In the genomic region with DNA sequence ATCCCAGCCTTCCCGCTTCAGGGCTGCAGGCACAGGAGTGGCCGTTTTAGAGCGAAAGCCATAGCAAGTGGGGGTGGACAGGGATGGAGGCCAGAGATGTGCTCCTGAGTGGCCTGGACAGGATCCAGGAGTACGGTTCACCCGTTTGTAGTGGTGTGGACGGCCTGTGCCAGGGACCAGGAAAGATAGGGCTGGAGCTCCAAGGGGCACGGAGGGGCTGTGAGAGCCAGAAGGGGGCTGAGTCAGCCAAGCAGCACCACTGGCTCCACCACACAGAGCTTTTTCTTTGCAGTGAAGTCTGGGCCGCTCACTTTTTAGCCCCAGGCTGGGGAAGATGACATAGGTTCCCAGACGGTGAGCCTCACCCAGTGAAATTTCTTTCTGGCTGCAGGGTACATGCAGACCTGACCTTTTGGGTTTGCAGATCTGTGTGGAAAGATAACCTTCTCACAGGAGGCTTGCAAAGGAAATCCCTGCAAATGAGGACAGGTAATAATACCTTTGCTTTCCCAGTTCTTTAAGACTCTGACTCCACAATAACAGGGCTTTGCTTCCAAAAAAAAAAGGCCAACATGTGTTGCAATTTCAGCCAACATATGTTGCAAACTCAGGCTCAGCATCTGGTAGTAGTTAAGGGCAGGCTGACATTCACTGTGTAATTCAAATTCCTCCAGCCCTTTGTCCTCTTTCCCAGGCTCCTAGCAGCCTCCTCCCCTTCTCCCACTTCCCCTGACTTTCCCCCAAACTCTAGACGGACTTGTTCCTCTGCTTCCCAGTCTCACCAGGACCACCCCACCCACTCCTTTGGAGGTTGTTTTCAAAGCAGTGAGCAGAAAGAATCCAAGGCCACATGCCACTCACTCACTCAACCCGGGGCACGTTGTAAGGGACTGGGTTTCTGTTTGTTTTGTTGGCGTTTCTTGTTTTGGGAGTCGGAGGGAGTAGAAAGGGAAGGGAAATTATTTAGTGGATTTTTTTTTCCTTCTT, we compare ENCODE assay signal across 8 cellular contexts. TPM values are rescaled to one million over a fixed set of nuclear protein-coding genes. Genes with fewer than 3 reads are reported as not detected.
DNase-seq lines count a peak whose midpoint lies in the region; ATAC-seq and TF ChIP-seq lines count a peak whose summit lies in the region.

No MANE protein-coding gene starts in this region.

- peak overlapping the region; percentile 5; the same call in 1 of the 2 replicates for H3K9ac ChIP-seq in iPS-20b (ENCODE audit: low read depth, low read length)
- H3K9ac ChIP-seq in Karpas-422 (ENCODE audit: low read length), result no peak overlapping the region

- no peaks in the 10 kb centered on the region for H3K9me2 ChIP-seq in Karpas-422 (replicated peaks; ENCODE audit: insufficient read depth, low read length)

- H3K4me1 ChIP-seq in body of pancreas (peaks cover 33% of the 10 kb centered on the region), iPS-20b (ENCODE audit: insufficient read depth, low read length) (peaks cover 7% of the 10 kb centered on the region; the same call in 1 of the 2 replicates), Karpas-422 (ENCODE audit: low read length) (peaks cover under 1% of the 10 kb centered on the region; the same call in 1 of the 2 replicates)

- peak in 1 of 3 donors; percentile 17 for TF ChIP-seq POLR2A in body of pancreas (IDR thresholded peaks at IDR 0.05)

- no peak overlapping the region for H2AFZ ChIP-seq in Karpas-422 (ENCODE audit: low read length)

- no peaks in the 10 kb centered on the region for H3K36me3 ChIP-seq in body of pancreas (replicated peaks in 1 of 2; ENCODE audit: insufficient read depth in 1 of 2, low read depth in 2 of 2)
- no peaks in the 10 kb centered on the region for H3K36me3 ChIP-seq in iPS-20b (ENCODE audit: insufficient read depth, low read depth, low read length)
- no peaks in the 10 kb centered on the region for H3K36me3 ChIP-seq in Karpas-422 (ENCODE audit: insufficient read depth, low read length)

- intact Hi-C loops in body of pancreas (cut with DNase I), result no loop called here

- H3K79me2 ChIP-seq in Karpas-422 (ENCODE audit: low read length), result no peaks in the 10 kb centered on the region

- no peaks in the 10 kb centered on the region for H3K27me3 ChIP-seq in body of pancreas
- H3K27me3 ChIP-seq in iPS-20b (ENCODE audit: insufficient read depth, low read length), result no peaks in the 10 kb centered on the region
- no peaks in the 10 kb centered on the region for H3K27me3 ChIP-seq in Karpas-422 (ENCODE audit: low read length)

- H3K4me3 ChIP-seq in body of pancreas (no peak overlapping the region), iPS-20b (ENCODE audit: low read length) (0 out of 2 replicates have a peak overlapping the region, but pooled peaks have one; percentile 9), Karpas-422 (ENCODE audit: low read length) (no peak overlapping the region)

- H3K27ac ChIP-seq in body of pancreas (peak overlapping the region; percentile 53 to 71 (median 59)), iPS-20b (ENCODE audit: low read length) (no peak overlapping the region), Karpas-422 (ENCODE audit: low read length) (no peak overlapping the region)

- no peaks in the 10 kb centered on the region for H4K20me1 ChIP-seq in Karpas-422 (ENCODE audit: insufficient read depth, low read depth, low read length)

- H3K4me2 ChIP-seq in Karpas-422 (ENCODE audit: low read depth, low read length, poor library complexity, severe bottlenecking), result no peak overlapping the region

- TF ChIP-seq CTCF in body of pancreas (IDR thresholded peaks at IDR 0.05), result no peak

- WGBS in body of pancreas, 2 donors, result 39 to 43% methylated on average over 14 of the region's 14 CpGs

- DNase-seq in HT1080 (ENCODE audit: low read depth) (peak; percentile 48), body of pancreas (peak in 3 of 4 donors; percentile 40 to 58 (median 50)), stromal cell of bone marrow (ENCODE audit: low read depth) (peak; percentile 96), Karpas-422 (no peak), NCI-H1436 treated with DMSO at 0.1 percent for 48 hours (lab: John Stamatoyannopoulos, UW) (no peak)

- no peaks in the 10 kb centered on the region for H3K9me3 ChIP-seq in body of pancreas
- H3K9me3 ChIP-seq in iPS-20b (ENCODE audit: insufficient read depth, low read depth, low read length), result no peaks in the 10 kb centered on the region
- no peaks in the 10 kb centered on the region for H3K9me3 ChIP-seq in Karpas-422 (ENCODE audit: low read length)

- peak; percentile 65 for ATAC-seq in body of pancreas
- ATAC-seq in HG03039 (IDR thresholded peaks at IDR 0.05; ENCODE audit: unreplicated experiment), result no peak
- no peak for ATAC-seq in HG03139 (IDR thresholded peaks at IDR 0.05; ENCODE audit: unreplicated experiment)

RNA-seq across cellular contexts. Expression of a gene that starts 20.3 kb away (rescaled TPM):
- 21.3 and 36.6 TPM in 2 replicates for total RNA-seq in HT1080 (2014; rRNA removed; shearing (Covaris generic))
- polyA plus RNA-seq in HT1080 (2015; cell fraction: cytosol; rRNA removed), result 121 and 125 TPM in 2 replicates
- 118 and 119 TPM in 2 replicates for polyA plus RNA-seq in HT1080 (2015; cell fraction: nucleus; rRNA removed)
- 100 to 1,000 TPM in 1 of 2 donors, 10 to 100 TPM in 1; 39.9 to 100 TPM for total RNA-seq in body of pancreas
- 11.7 and 37.2 TPM in 2 replicates for total RNA-seq in Karpas-422 (2014; rRNA removed; shearing (Covaris generic); ENCODE audit: low replicate concordance)

RNA-seq across cellular contexts. Expression of a gene that starts 59.2 kb away (rescaled TPM):
- total RNA-seq in HT1080 (2014; rRNA removed; shearing (Covaris generic)), result 0.07 and 0.47 TPM in 2 replicates
- 1.0 and 1.1 TPM in 2 replicates for polyA plus RNA-seq in HT1080 (2015; cell fraction: cytosol; rRNA removed)
- polyA plus RNA-seq in HT1080 (2015; cell fraction: nucleus; rRNA removed), result 0.51 and 1.3 TPM in 2 replicates
- not detected for total RNA-seq in body of pancreas
- total RNA-seq in Karpas-422 (2014; rRNA removed; shearing (Covaris generic); ENCODE audit: low replicate concordance), result not detected in 2 replicates

Comparison
In these comparisons a context has a peak if more than half of its experiments do, and no peak if none do; other contexts are left out.
1. DNase-seq: peak in HT1080 (single experiment), body of pancreas (3 of 4) and stromal cell of bone marrow (single experiment); none in Karpas-422 (single experiment) and NCI-H1436 treated with DMSO at 0.1 percent for 48 hours (single experiment).
2. H3K27ac ChIP-seq: peak in body of pancreas (4 of 4); none in iPS-20b (single experiment) and Karpas-422 (single experiment).